In the genomic region with DNA sequence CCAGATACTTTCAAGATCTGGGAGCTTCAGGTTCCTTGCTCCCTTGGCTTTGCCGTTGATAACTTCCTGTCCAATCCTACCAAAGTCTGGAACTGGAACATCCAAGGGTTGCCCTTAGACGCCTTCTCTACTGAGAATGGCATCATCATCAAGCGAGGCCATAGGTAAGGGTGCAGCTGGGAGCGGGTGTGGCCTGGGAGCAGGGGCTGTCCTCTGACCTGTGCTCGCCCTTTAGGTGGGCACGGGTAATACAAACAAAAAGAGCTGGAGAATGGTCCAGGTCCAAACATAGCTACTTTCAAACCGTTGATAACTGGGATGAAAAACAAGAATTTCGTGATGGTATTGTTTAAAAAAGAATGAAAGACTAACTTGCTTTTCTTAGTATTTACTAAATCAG, we compare ENCODE assay signal across 21 cellular contexts. TPM values are rescaled to one million over a fixed set of nuclear protein-coding genes. Genes with fewer than 3 reads are reported as not detected.
DNase-seq lines count a peak whose midpoint lies in the region; ATAC-seq, FAIRE-seq and TF ChIP-seq lines count a peak whose summit lies in the region.
"Had no signal": no experiment of that assay in that cellular context is flagged by ENCODE, and none has a peak within 500 bp of the region (broad histone marks: within the 10 kb centered on the region; RNA-seq: fewer than 3 reads in every experiment).

No MANE protein-coding gene starts in this region.

- H3K14ac ChIP-seq in H1 (ENCODE audit: insufficient read length): no peak overlapping the region

- no peaks in the 10 kb centered on the region for H3K79me1 ChIP-seq in H1 (ENCODE audit: low read depth, low read length)

- no peak overlapping the region for H2BK5ac ChIP-seq in H1 (ENCODE audit: low read depth, low read length)

- H3K9me3 ChIP-seq in AG04450 (ENCODE audit: control insufficient read depth, insufficient read depth, low read length): 0 out of 2 replicates have a peak, but pooled peaks cover 2% of the 10 kb centered on the region
- peaks cover 0 to 2% of the 10 kb centered on the region in 2 experiments; a peak in 1 of 4 replicates for H3K9me3 ChIP-seq in H1 (ENCODE audit: insufficient read depth in 2 of 2, low read depth in 1 of 2, low read length in 1 of 2)
- no peaks in the 10 kb centered on the region for H3K9me3 ChIP-seq in transverse colon
- H3K9me3 ChIP-seq: esophagus squamous epithelium, testis had no signal

- no peak overlapping the region for H2AK5ac ChIP-seq in H1 (ENCODE audit: low read depth, low read length)

- H2BK20ac ChIP-seq in H1 (ENCODE audit: low read length): no peak overlapping the region

- H3K23ac ChIP-seq in H1 (ENCODE audit: insufficient read length): no peak overlapping the region

- no peak overlapping the region for H3K4ac ChIP-seq in H1 (replicated peaks; ENCODE audit: insufficient read length, low read depth, low read length)

- intact Hi-C loops in transverse colon (cut with DNase I; ENCODE audit: low total_unique reads): no loop called here

- H3K18ac ChIP-seq in H1 (ENCODE audit: extremely low read depth, low read length): no peak overlapping the region

- H3K27me3 ChIP-seq in AG04450 (ENCODE audit: control insufficient read depth, insufficient read depth, low read length) (no peaks in the 10 kb centered on the region), H1 (replicated peaks in 1 of 4; ENCODE audit: control insufficient read depth in 3 of 4, extremely low read depth in 1 of 4, insufficient read depth in 3 of 4, low read length in 3 of 4) (no peaks in the 10 kb centered on the region), transverse colon (no peaks in the 10 kb centered on the region)
- H3K27me3 ChIP-seq: esophagus squamous epithelium, testis had no signal

- H3K9ac ChIP-seq in H1 (replicated peaks in 1 of 4; ENCODE audit: extremely low read depth in 1 of 4, low read depth in 3 of 4, low read length in 3 of 4): no peak overlapping the region

- ATAC-seq in GM19324 (IDR thresholded peaks at IDR 0.05; ENCODE audit: low FRiP score, unreplicated experiment): no peak

- 80% methylated on average over 8 of the region's 8 CpGs; no CpG with 5 or more reads in 1 of the 2 experiments for WGBS in H1 (ENCODE audit: extremely low coverage in 1 of 2, insufficient coverage in 1 of 2, insufficient read length in 1 of 2, insufficient replicate concordance in 2 of 2, low coverage in 1 of 2, low lambda C conversion rate in 2 of 2, missing lambda C conversion rate in 1 of 2), 2 experiments
- WGBS in transverse colon (ENCODE audit: low coverage in 1 of 2), 2 donors: 76 to 83% methylated on average over 8 of the region's 8 CpGs

- TF ChIP-seq RAD21 in H1 (IDR thresholded peaks at IDR 0.05 in 1 of 2, conservative IDR thresholded peaks at IDR 0.05 in 1 of 2; ENCODE audit: low read depth in 2 of 2, low read length in 2 of 2): peak; percentile 7 to 34; a peak in 2 of 4 replicates

- no peak overlapping the region for H4K91ac ChIP-seq in H1 (replicated peaks; ENCODE audit: insufficient read length, low read length)

- no peak overlapping the region for H2BK120ac ChIP-seq in H1 (replicated peaks; ENCODE audit: low read depth, low read length)

- H3K27ac ChIP-seq in AG04450 (ENCODE audit: low read depth, low read length) (no peak overlapping the region), H1 (ENCODE audit: low read depth, low read length) (no peak overlapping the region), transverse colon (no peak overlapping the region)
- H3K27ac ChIP-seq: esophagus squamous epithelium, testis had no signal

- no peak overlapping the region; the same call in 1 of the 2 replicates for H2AFZ ChIP-seq in H1 (ENCODE audit: low read length)

- no peaks in the 10 kb centered on the region for H4K20me1 ChIP-seq in H1 (replicated peaks in 1 of 2; ENCODE audit: control insufficient read depth in 1 of 2, insufficient read depth in 2 of 2, low read length in 2 of 2)

- TF ChIP-seq CTCF in AG04450 (IDR thresholded peaks at IDR 0.05; ENCODE audit: low read depth, low read length) (peak; percentile 9; the same call in 1 of the 2 replicates), GM12864 (IDR thresholded peaks at IDR 0.05; ENCODE audit: low read depth, low read length, missing control alignments) (peak; percentile 43), H1 (IDR thresholded peaks at IDR 0.05; ENCODE audit: control extremely low read depth in 1 of 3, insufficient read depth in 1 of 3, low read depth in 1 of 3, low read length in 3 of 3) (peak in 2 of 3 experiments; percentile 23 to 25; a peak in 2 of 4 replicates), transverse colon (IDR thresholded peaks at IDR 0.05) (no peak)

- DNase-seq in AG04450 (ENCODE audit: low read depth, low spot score) (no peak), GM12864 (ENCODE audit: low read depth) (no peak), NAMALWA (ENCODE audit: low spot score) (peak; percentile 53), H1 (ENCODE audit: low read depth in 1 of 2, low spot score in 2 of 2) (no peak), NCI-H1105 treated with DMSO at 0.1 percent for 48 hours (lab: John Stamatoyannopoulos, UW) (no peak), transverse colon (no peak), NOMO-1 (lab: John Stamatoyannopoulos, UW; ENCODE audit: unreplicated experiment in 2 of 2) (no peak)
- DNase-seq: activated CD4-positive, alpha-beta T cell treated with anti-CD3 and anti-CD28 coated beads, Interleukin-2, amount 50 U/mL, for 4 hours; C1 segment of cervical spinal cord; EL; esophagus squamous epithelium; hippocampal formation; Karpas-422; NCI-H187 treated with DMSO at 0.1 percent for 48 hours; NCI-H526 treated with DMSO at 0.1 percent for 48 hours; SIG-M5; T1000; testis had no signal

- H3K79me2 ChIP-seq in H1 (ENCODE audit: control insufficient read depth in 1 of 2, insufficient read depth in 2 of 2, low read length in 2 of 2): no peaks in the 10 kb centered on the region

- no peak overlapping the region for H2BK12ac ChIP-seq in H1 (ENCODE audit: low read depth, low read length)

- in situ Hi-C loops in transverse colon (cut with MboI; ENCODE audit: low pct_ligation_motif_present in 1 of 4, low pct_unique_long_range_greater_than_20kb in 1 of 4, low sequenced_read_pairs in 3 of 4): no loop called here

- CTCF ChIA-PET in AG04450 (lab: Charles Lee): interaction anchor here (1.1 kb wide), 1 partner anchor 16 kb away, joined by 3 read pairs; no protein-coding TSS in a partner anchor
- CTCF ChIA-PET in H1 (lab: Charles Lee; ENCODE audit: partially characterized antibody): interaction anchor here (0.7 to 1.3 kb wide), 10 partner anchors 9 to 762 kb away, joined by 3 to 6 read pairs (median 3); no protein-coding TSS in a partner anchor

- no peak overlapping the region for H4K8ac ChIP-seq in H1 (ENCODE audit: extremely low read depth, insufficient read depth, low read length)

- no peak for FAIRE-seq in H1 (lab: Jason Lieb, UNC)
- FAIRE-seq: GM18507 had no signal

- H3K56ac ChIP-seq in H1 (replicated peaks; ENCODE audit: insufficient read length, low read depth, low read length): no peak overlapping the region

- no peak for TF ChIP-seq POLR2A in H1 (IDR thresholded peaks at IDR 0.05; ENCODE audit: control extremely low read depth in 1 of 2, low read depth in 2 of 2, low read length in 2 of 2)
- TF ChIP-seq POLR2A in transverse colon (IDR thresholded peaks at IDR 0.05): no peak

- 0 out of 7 replicates have a peak, but pooled peaks cover 0 to 2% (median 0%) of the 10 kb centered on the region in 4 experiments for H3K4me1 ChIP-seq in H1 (replicated peaks in 1 of 4; ENCODE audit: control insufficient read depth in 3 of 4, insufficient read depth in 4 of 4, low read length in 3 of 4)
- no peaks in the 10 kb centered on the region for H3K4me1 ChIP-seq in transverse colon
- H3K4me1 ChIP-seq: esophagus squamous epithelium, testis had no signal

- H3K4me2 ChIP-seq in H1 (ENCODE audit: insufficient read depth in 1 of 2, low read depth in 2 of 2, low read length in 2 of 2): no peak overlapping the region

- H3K36me3 ChIP-seq in H1 (ENCODE audit: control insufficient read depth in 2 of 4, insufficient read depth in 4 of 4, low read length in 3 of 4): no peaks in the 10 kb centered on the region
- H3K36me3 ChIP-seq in transverse colon: no peaks in the 10 kb centered on the region
- H3K36me3 ChIP-seq: esophagus squamous epithelium had no signal

- no peaks in the 10 kb centered on the region for H3K23me2 ChIP-seq in H1 (ENCODE audit: low read depth, low read length)

- H2BK15ac ChIP-seq in H1 (ENCODE audit: low read length): no peak overlapping the region

- H3K4me3 ChIP-seq in AG04450 (ENCODE audit: low read depth, low read length) (no peak overlapping the region), GM12864 (ENCODE audit: low read depth, low read length) (no peak overlapping the region), H1 (ENCODE audit: extremely low read depth in 1 of 4, insufficient read depth in 2 of 4, low read depth in 3 of 4, low read length in 4 of 4) (no peak overlapping the region), transverse colon (no peak overlapping the region)
- H3K4me3 ChIP-seq: esophagus squamous epithelium, testis had no signal

- POLR2A ChIA-PET in AG04450 (lab: Yijun Ruan, JAX): no interaction called here
- POLR2A ChIA-PET in H1 (lab: Charles Lee; ENCODE audit: partially characterized antibody): no interaction called here

- H4K5ac ChIP-seq in H1 (ENCODE audit: insufficient read length, low read depth, low read length): no peak overlapping the region

- TF ChIP-seq EP300 in H1 (IDR thresholded peaks at IDR 0.05; ENCODE audit: borderline replicate concordance in 1 of 2, low read depth in 2 of 2, low read length in 2 of 2) (no peak), transverse colon (IDR thresholded peaks at IDR 0.05; ENCODE audit: low read depth) (no peak)

TF ChIP-seq in H1, 55 proteins besides CTCF, POLR2A, EP300 and RAD21 (continues in another document):
- TF ChIP-seq YY1 (IDR thresholded peaks at IDR 0.05; ENCODE audit: low read depth, low read length): no peak
- TF ChIP-seq POU5F1 (IDR thresholded peaks at IDR 0.05; ENCODE audit: low read depth, low read length): no peak
- no peak for TF ChIP-seq GABPA (IDR thresholded peaks at IDR 0.05; ENCODE audit: borderline replicate concordance, insufficient read depth, low read length)
- no peak for TF ChIP-seq JUN (IDR thresholded peaks at IDR 0.05; ENCODE audit: low read depth, low read length)
- no peak for TF ChIP-seq MAFK (IDR thresholded peaks at IDR 0.05; ENCODE audit: low read depth, low read length)

RNA-seq across cellular contexts. Expression of gene CASP12, which starts 25.0 kb away (rescaled TPM):
- 0.25 and 0.38 TPM in 2 replicates for polyA plus RNA-seq in AG04450 (2011; rRNA removed)
- 0.70 TPM in 1 of 2 replicates, not detected in the other for polyA minus RNA-seq in AG04450 (2011; rRNA and poly(A)+ RNA removed)
- total RNA-seq in H1 (2021; fragmentation: NEBNext Ultra II Directional; extraction: Animal tissue kit (Norgen Biotek cat#: 25700)): not detected in 2 replicates
- polyA plus RNA-seq in H1 (2011; rRNA removed): not detected in 2 replicates
- not detected for polyA plus RNA-seq in H1 (2011; cell fraction: cytosol; rRNA removed)
- polyA plus RNA-seq in H1 (2011; cell fraction: nucleus; rRNA removed): not detected
- not detected in 4 replicates for polyA plus RNA-seq in H1 (2012, experiment 1 of 2)
- polyA plus RNA-seq in H1 (2012, experiment 2 of 2): not detected
- not detected for polyA plus RNA-seq in H1 (2013, experiment 1 of 2)
- 0.06 TPM for polyA plus RNA-seq in H1 (2013, experiment 2 of 2)
- polyA minus RNA-seq in H1 (2011; rRNA and poly(A)+ RNA removed): not detected in 2 replicates
- polyA minus RNA-seq in H1 (2011; cell fraction: cytosol; rRNA and poly(A)+ RNA removed): not detected
- polyA minus RNA-seq in H1 (2011; cell fraction: nucleus; rRNA and poly(A)+ RNA removed): not detected
- 1 to 10 TPM in 1 of 4 donors, under 1 TPM in 1, not detected in 2; 0.27 to 1.9 TPM for total RNA-seq in transverse colon
- total RNA-seq: activated T-helper 1 cell treated with anti-CD3 and anti-CD28 coated beads, Interleukin-12 subunit alpha, Interleukin-12 subunit beta, Interleukin-2, Interleukin-4 antibody, amounts not matched to agents 30 ng/mL and 10 ng/mL and 1 ng/mL, durations not matched to agents 14 hours and 24 hours and 36 hours had no signal

Comparison
In these comparisons a context has a peak if more than half of its experiments do, and no peak if none do; other contexts are left out.
1. CTCF ChIP-seq: peak in AG04450 (single experiment), GM12864 (single experiment) and H1 (2 of 3); none in transverse colon (0 of 5).